Comparison of ENCODE assay signal across 31 cellular contexts in the genomic region with DNA sequence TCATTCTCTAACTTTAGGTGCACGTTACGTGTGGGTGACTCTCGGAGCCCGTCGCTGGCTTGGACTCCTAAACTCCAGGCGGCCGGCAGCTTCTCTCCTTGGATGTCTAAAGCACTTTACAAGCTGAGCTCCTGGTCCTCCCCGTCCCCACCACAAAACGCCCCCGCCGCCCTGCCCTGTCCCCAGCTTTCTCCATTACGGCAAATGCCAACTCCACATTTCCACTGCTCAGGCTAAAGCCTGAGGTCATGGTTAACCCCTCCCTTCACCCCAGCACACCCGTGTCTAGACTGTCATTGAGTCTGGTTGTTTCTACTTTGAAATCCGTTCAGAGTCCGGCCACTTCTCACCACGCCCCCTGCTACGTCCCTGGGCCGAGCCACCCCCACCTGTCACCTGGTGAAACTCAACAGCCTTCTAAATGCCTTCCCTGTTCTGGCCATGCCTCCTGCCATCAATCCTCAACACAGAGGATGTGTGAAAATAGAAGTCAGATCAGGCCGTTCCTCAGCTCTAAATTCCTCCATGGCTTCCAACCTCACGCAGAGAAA. TPM values are rescaled to one million over a fixed set of nuclear protein-coding genes. Genes with fewer than 3 reads are reported as not detected.
DNase-seq lines count a peak whose midpoint lies in the region; ATAC-seq and TF ChIP-seq lines count a peak whose summit lies in the region.
"Had no signal": no experiment of that assay in that cellular context is flagged by ENCODE, and none has a peak within 500 bp of the region (broad histone marks: within the 10 kb centered on the region; RNA-seq: fewer than 3 reads in every experiment).

No MANE protein-coding gene starts in this region.

- ATAC-seq in HG03135 (IDR thresholded peaks at IDR 0.05; ENCODE audit: unreplicated experiment) (no peak), GM18511 (IDR thresholded peaks at IDR 0.05; ENCODE audit: unreplicated experiment) (no peak)
- ATAC-seq: activated CD8-positive, alpha-beta T cell treated with anti-CD3 and anti-CD28 coated beads for 36 hours; gastrocnemius medialis; natural killer cell; pancreas; stimulated activated effector memory CD8-positive, alpha-beta T cell treated with anti-CD3 and anti-CD28 coated beads, Interleukin-12 subunit alpha, Interleukin-12 subunit beta, amount 100 ng/mL, for 72 hours had no signal

- peaks cover 13% of the 10 kb centered on the region for H3K4me1 ChIP-seq in hepatocyte (ENCODE audit: insufficient read depth)
- peaks cover 29% of the 10 kb centered on the region for H3K4me1 ChIP-seq in neural progenitor cell
- H3K4me1 ChIP-seq: ascending aorta, uterus had no signal

- H4K20me1 ChIP-seq in hepatocyte (ENCODE audit: insufficient read depth, poor library complexity, severe bottlenecking), result no peaks in the 10 kb centered on the region
- H4K20me1 ChIP-seq in neural progenitor cell (ENCODE audit: low read depth), result no peaks in the 10 kb centered on the region

- 71% methylated on average over 16 of the region's 20 CpGs for WGBS in hepatocyte (ENCODE audit: low lambda C conversion rate, missing lambda C conversion rate)

- H3K36me3 ChIP-seq in H7 (replicated peaks; ENCODE audit: control insufficient read depth, insufficient read depth, low read length), result no peaks in the 10 kb centered on the region
- H3K36me3 ChIP-seq in hepatocyte (replicated peaks; ENCODE audit: insufficient read depth, low read depth), result no peaks in the 10 kb centered on the region
- H3K36me3 ChIP-seq in neural progenitor cell, result no peaks in the 10 kb centered on the region
- H3K36me3 ChIP-seq: ascending aorta, gastrocnemius medialis, pancreas, uterus had no signal

- CTCF ChIA-PET in GM10248 (lab: Yijun Ruan, JAX), result no interaction called here

- H3K79me2 ChIP-seq in hepatocyte, result no peaks in the 10 kb centered on the region
- no peaks in the 10 kb centered on the region for H3K79me2 ChIP-seq in neural progenitor cell (ENCODE audit: low read depth)

- POLR2A ChIA-PET in GM10248 (lab: Yijun Ruan, JAX), result no interaction called here

- H3K4me3 ChIP-seq in H7 (ENCODE audit: insufficient read depth, low read depth, low read length) (no peak overlapping the region), hepatocyte (no peak overlapping the region), neural progenitor cell (no peak overlapping the region)
- H3K4me3 ChIP-seq: ascending aorta, gastrocnemius medialis, pancreas, SK-N-MC, uterus had no signal

- no peak overlapping the region for H3K4me2 ChIP-seq in hepatocyte
- no peak overlapping the region for H3K4me2 ChIP-seq in neural progenitor cell

- no peaks in the 10 kb centered on the region for H3K36me3 Mint-ChIP-seq in neural progenitor cell
- H3K36me3 Mint-ChIP-seq: activated naive CD8-positive, alpha-beta T cell treated with anti-CD3 and anti-CD28 coated beads, Interleukin-2, amount 10 ng/mL, durations not matched to agents 7 days and 5 days; natural killer cell; stimulated activated effector memory CD8-positive, alpha-beta T cell treated with anti-CD3 and anti-CD28 coated beads, Interleukin-12 subunit alpha, Interleukin-12 subunit beta, amount 100 ng/mL, for 72 hours had no signal

- H3K9me3 ChIP-seq in hepatocyte (ENCODE audit: low read depth) (no peaks in the 10 kb centered on the region), neural progenitor cell (ENCODE audit: low read depth) (no peaks in the 10 kb centered on the region)
- H3K9me3 ChIP-seq: ascending aorta, gastrocnemius medialis, pancreas, uterus had no signal

- no peaks in the 10 kb centered on the region for H3K27me3 ChIP-seq in H7 (ENCODE audit: control insufficient read depth, insufficient read depth, low read length)
- no peaks in the 10 kb centered on the region for H3K27me3 ChIP-seq in hepatocyte
- peaks cover 19% of the 10 kb centered on the region for H3K27me3 ChIP-seq in neural progenitor cell
- H3K27me3 ChIP-seq: pancreas had no signal

- H3K9ac ChIP-seq in neural progenitor cell, result no peak overlapping the region

- H2AFZ ChIP-seq in hepatocyte, result no peak overlapping the region
- H2AFZ ChIP-seq in neural progenitor cell (replicated peaks), result no peak overlapping the region

- H3K27ac ChIP-seq in hepatocyte, result no peak overlapping the region
- H3K27ac ChIP-seq in neural progenitor cell, result no peak overlapping the region
- H3K27ac ChIP-seq: ascending aorta, gastrocnemius medialis, pancreas, SK-N-MC, uterus had no signal

- no peaks in the 10 kb centered on the region for H3K9me2 ChIP-seq in hepatocyte (replicated peaks; ENCODE audit: insufficient read depth)

- H3K9me3 Mint-ChIP-seq in neural progenitor cell, result peaks cover 2% of the 10 kb centered on the region
- H3K9me3 Mint-ChIP-seq: activated CD8-positive, alpha-beta T cell treated with anti-CD3 and anti-CD28 coated beads for 36 hours; activated naive CD8-positive, alpha-beta T cell treated with anti-CD3 and anti-CD28 coated beads, Interleukin-2, amount 10 ng/mL, durations not matched to agents 7 days and 5 days; CD4-positive, alpha-beta T cell; dendritic cell treated with granulocyte-macrophage colony-stimulating factor and Interleukin-4, amounts not matched to agents 40 ng/mL and 50 ng/mL, for 4 days; natural killer cell; stimulated activated effector memory CD8-positive, alpha-beta T cell treated with anti-CD3 and anti-CD28 coated beads, Interleukin-12 subunit alpha, Interleukin-12 subunit beta, amount 100 ng/mL, for 72 hours; T-helper 1 cell treated with Interleukin-12 subunit alpha and Interleukin-12 subunit beta and Interleukin-4 antibody, amounts not matched to agents 30 μg/mL and 1 μg/mL, for 36 hours had no signal

- TF ChIP-seq CTCF in GM10248 (IDR thresholded peaks at IDR 0.05; ENCODE audit: control extremely low read depth, extremely low read depth, low read depth, missing control alignments) (no peak), hepatocyte (IDR thresholded peaks at IDR 0.05; ENCODE audit: poor library complexity) (no peak), neural progenitor cell (IDR thresholded peaks at IDR 0.05) (no peak)

- DNase-seq in GM10248 (ENCODE audit: extremely low spot score), result peak; percentile 10
- peak; percentile 51 for DNase-seq in H7
- DNase-seq in hepatocyte (ENCODE audit: low spot score), result peak; percentile 72
- DNase-seq in neural progenitor cell (ENCODE audit: low spot score), result no peak
- no peak for DNase-seq in CD1c-positive myeloid dendritic cell (ENCODE audit: extremely low spot score)
- DNase-seq: activated CD4-positive, CD25-positive, alpha-beta regulatory T cell treated with anti-CD3 and anti-CD28 coated beads, Interleukin-2, amount 50 U/mL, for 72 hours; activated CD8-positive, alpha-beta T cell treated with anti-CD3 and anti-CD28 coated beads for 36 hours; activated effector memory CD4-positive, alpha-beta T cell treated with anti-CD3 and anti-CD28 coated beads, Interleukin-2, amount 50 U/mL, for 16 hours; activated naive CD8-positive, alpha-beta T cell treated with anti-CD3 and anti-CD28 coated beads, Interleukin-2, amount 10 ng/mL, durations not matched to agents 7 days and 5 days; activated T-cell treated with anti-CD3 and anti-CD28 coated beads for 4 hours; CD4-positive, alpha-beta T cell; central memory CD4-positive, alpha-beta T cell; gastrocnemius medialis; HCEC 1CT; KG1; MM.1S; natural killer cell; NCI-H1417 treated with DMSO at 0.1 percent for 48 hours; NCI-H345; pancreas; RPMI8226; stimulated activated CD4-positive, alpha-beta T cell treated with anti-CD3 and anti-CD28 coated beads, Interleukin-4, amount 100 ng/mL, for 1 hour; substantia nigra; uterus had no signal

- peak overlapping the region; percentile 47 for H3K27ac Mint-ChIP-seq in neural progenitor cell
- H3K27ac Mint-ChIP-seq: activated CD8-positive, alpha-beta T cell treated with anti-CD3 and anti-CD28 coated beads for 36 hours; CD4-positive, alpha-beta T cell; dendritic cell treated with granulocyte-macrophage colony-stimulating factor and Interleukin-4, amounts not matched to agents 40 ng/mL and 50 ng/mL, for 4 days; natural killer cell; stimulated activated effector memory CD8-positive, alpha-beta T cell treated with anti-CD3 and anti-CD28 coated beads, Interleukin-12 subunit alpha, Interleukin-12 subunit beta, amount 100 ng/mL, for 72 hours; T-helper 1 cell treated with Interleukin-12 subunit alpha and Interleukin-12 subunit beta and Interleukin-4 antibody, amounts not matched to agents 30 μg/mL and 1 μg/mL, for 36 hours had no signal

- H3K27me3 Mint-ChIP-seq in neural progenitor cell (ENCODE audit: insufficient read depth, low read depth), result peaks cover 36% of the 10 kb centered on the region

- no peak overlapping the region for H3K4me3 Mint-ChIP-seq in neural progenitor cell
- H3K4me3 Mint-ChIP-seq: activated CD8-positive, alpha-beta T cell treated with anti-CD3 and anti-CD28 coated beads for 36 hours; activated naive CD8-positive, alpha-beta T cell treated with anti-CD3 and anti-CD28 coated beads, Interleukin-2, amount 10 ng/mL, durations not matched to agents 7 days and 5 days; CD4-positive, alpha-beta T cell; dendritic cell treated with granulocyte-macrophage colony-stimulating factor and Interleukin-4, amounts not matched to agents 40 ng/mL and 50 ng/mL, for 4 days; natural killer cell; stimulated activated effector memory CD8-positive, alpha-beta T cell treated with anti-CD3 and anti-CD28 coated beads, Interleukin-12 subunit alpha, Interleukin-12 subunit beta, amount 100 ng/mL, for 72 hours; T-helper 1 cell treated with Interleukin-12 subunit alpha and Interleukin-12 subunit beta and Interleukin-4 antibody, amounts not matched to agents 30 μg/mL and 1 μg/mL, for 36 hours had no signal

- H3K4me1 Mint-ChIP-seq in neural progenitor cell, result peaks cover 59% of the 10 kb centered on the region

- peaks cover 8% of the 10 kb centered on the region for H3F3A ChIP-seq in neural progenitor cell (ENCODE audit: low read depth)

RNA-seq across cellular contexts. Expression of a gene that starts 8.1 kb away (rescaled TPM):
- total RNA-seq in H7 (2014; rRNA removed; shearing (Covaris generic)), result 3.9 and 4.7 TPM in 2 replicates
- total RNA-seq in hepatocyte, result 40.5 and 52.5 TPM in 2 replicates
- polyA plus RNA-seq in hepatocyte, result 31.7 and 36.0 TPM in 2 replicates
- total RNA-seq in neural progenitor cell (ENCODE audit: low replicate concordance), result 1.9 and 2.2 TPM in 2 replicates

Comparison
In these comparisons a context has a peak if more than half of its experiments do, and no peak if none do; other contexts are left out.
1. DNase-seq: peak in GM10248 (single experiment), H7 (single experiment) and hepatocyte (single experiment); none in neural progenitor cell (single experiment) and CD1c-positive myeloid dendritic cell (single experiment).